9 cellular contexts compared by ENCODE assay signal in genomic region chr16:67100569-67101300, GRCh38. TPM values are rescaled to one million over a fixed set of nuclear protein-coding genes. Genes with fewer than 3 reads are reported as not detected.
DNase-seq lines count a peak whose midpoint lies in the region; ATAC-seq and TF ChIP-seq lines count a peak whose summit lies in the region.
"Had no signal": no experiment of that assay in that cellular context is flagged by ENCODE, and none has a peak within 500 bp of the region (broad histone marks: within the 10 kb centered on the region; RNA-seq: fewer than 3 reads in every experiment).

No MANE protein-coding gene starts in this region.

- H3K9me3 ChIP-seq in CD4-positive, alpha-beta memory T cell (ENCODE audit: control insufficient read depth in 1 of 2, low read length in 2 of 2) = no peaks in the 10 kb centered on the region
- H3K9me3 ChIP-seq in HEK293 (ENCODE audit: control insufficient read depth, insufficient read depth, low read depth, low read length) = no peaks in the 10 kb centered on the region
- no peaks in the 10 kb centered on the region for H3K9me3 ChIP-seq in adrenal gland (replicated peaks in 1 of 3)
- H3K9me3 ChIP-seq in liver (ENCODE audit: control insufficient read depth in 4 of 4, low read length in 3 of 4) = no peaks in the 10 kb centered on the region
- H3K9me3 ChIP-seq in gastroesophageal sphincter = no peaks in the 10 kb centered on the region
- H3K9me3 ChIP-seq in right cardiac atrium (ENCODE audit: control insufficient read depth, low read length) = no peaks in the 10 kb centered on the region

- POLR2A ChIA-PET in CD4-positive, alpha-beta memory T cell (lab: Charles Lee; ENCODE audit: partially characterized antibody) = interaction anchor here (1.0 to 1.2 kb wide), 5 partner anchors 50 to 125 kb away, joined by 3 to 4 read pairs (median 4); partner anchors contain the start of genes B3GNT9, FBXL8 and TRADD
- POLR2A ChIA-PET in HEK293 (lab: Yijun Ruan, JAX) = no interaction called here

- H3K4me3 Mint-ChIP-seq in CD4-positive, alpha-beta memory T cell = no peak overlapping the region

- TF ChIP-seq RAD21 in liver (IDR thresholded peaks at IDR 0.05) = peak; percentile 56 to 66

- no peaks in the 10 kb centered on the region for H3K27me3 ChIP-seq in CD4-positive, alpha-beta memory T cell (ENCODE audit: insufficient read depth, low read length)
- no peaks in the 10 kb centered on the region for H3K27me3 ChIP-seq in adrenal gland
- no peaks in the 10 kb centered on the region for H3K27me3 ChIP-seq in liver (ENCODE audit: control insufficient read depth in 4 of 4, insufficient read depth in 4 of 4, low read length in 3 of 4)
- H3K27me3 ChIP-seq in gastroesophageal sphincter = no peaks in the 10 kb centered on the region
- H3K27me3 ChIP-seq in right cardiac atrium (ENCODE audit: control insufficient read depth, insufficient read depth) = no peaks in the 10 kb centered on the region

- no peaks in the 10 kb centered on the region for H3K9me3 Mint-ChIP-seq in CD4-positive, alpha-beta memory T cell

- TF ChIP-seq POLR2A in adrenal gland (IDR thresholded peaks at IDR 0.05) = no peak
- no peak for TF ChIP-seq POLR2A in gastroesophageal sphincter (IDR thresholded peaks at IDR 0.05)

- intact Hi-C loops in CD4-positive, alpha-beta memory T cell (cut with micrococcal nuclease) = loop anchor here (1.0 kb wide), 2 partner anchors 82 to 123 kb away; no protein-coding TSS in a partner anchor
- intact Hi-C loops in adrenal gland (cut with DNase I) (loop anchor here in 1 of 2 donors (5.0 kb wide), 1 partner anchor 123 kb away; no protein-coding TSS in a partner anchor), right cardiac atrium (cut with DNase I) (no loop called here)

- no peak for TF ChIP-seq CTCF in HEK293 (tag by site-specific recombination; IDR thresholded peaks at IDR 0.05)
- peak in 4 of 6 experiments; percentile 13 to 35 (median 30) for TF ChIP-seq CTCF in adrenal gland (IDR thresholded peaks at IDR 0.05)
- TF ChIP-seq CTCF in liver (IDR thresholded peaks at IDR 0.05; ENCODE audit: low read depth, low read length, missing input control) = peak; percentile 17
- TF ChIP-seq CTCF in gastroesophageal sphincter (IDR thresholded peaks at IDR 0.05) = peak in 1 of 4 experiments; percentile 13

- H3K36me3 Mint-ChIP-seq in CD4-positive, alpha-beta memory T cell = peaks cover 0 to 11% of the 10 kb centered on the region in 2 donors

- H3K36me3 ChIP-seq in CD4-positive, alpha-beta memory T cell (ENCODE audit: insufficient read depth, low read length) = no peaks in the 10 kb centered on the region
- H3K36me3 ChIP-seq in HEK293 (ENCODE audit: control insufficient read depth in 2 of 2, insufficient read depth in 1 of 2, low read length in 2 of 2) = peaks cover 4 to 7% of the 10 kb centered on the region in 2 experiments; a peak in 2 of 3 replicates
- H3K36me3 ChIP-seq in adrenal gland (replicated peaks in 1 of 2) = peaks cover 0 to 7% of the 10 kb centered on the region in 2 donors
- peaks cover 0 to 12% (median 4%) of the 10 kb centered on the region in 4 donors for H3K36me3 ChIP-seq in liver (ENCODE audit: control insufficient read depth in 4 of 4, insufficient read depth in 3 of 4, low read depth in 1 of 4, low read length in 3 of 4)
- peaks cover 0 to 28% of the 10 kb centered on the region in 2 donors for H3K36me3 ChIP-seq in gastroesophageal sphincter

- H3K27ac Mint-ChIP-seq in CD4-positive, alpha-beta memory T cell = peak overlapping the region in 1 of 7 donors; percentile 19

- no peak overlapping the region for H3K4me3 ChIP-seq in CD4-positive, alpha-beta memory T cell (ENCODE audit: low read length in 2 of 2)
- H3K4me3 ChIP-seq in HEK293 (ENCODE audit: low read depth, low read length) (no peak overlapping the region), adrenal gland (no peak overlapping the region), liver (ENCODE audit: low read depth in 1 of 3, low read length in 3 of 3) (no peak overlapping the region), gastroesophageal sphincter (no peak overlapping the region), right cardiac atrium (ENCODE audit: low read length) (no peak overlapping the region)

- ATAC-seq in gastroesophageal sphincter (no peak), right cardiac atrium (no peak)

- H3K27me3 Mint-ChIP-seq in CD4-positive, alpha-beta memory T cell = no peaks in the 10 kb centered on the region

- no peaks in the 10 kb centered on the region for H3K4me1 ChIP-seq in CD4-positive, alpha-beta memory T cell (ENCODE audit: insufficient read depth, low read length)
- H3K4me1 ChIP-seq in HEK293 (ENCODE audit: control insufficient read depth, insufficient read depth, low read length) (peaks cover 5% of the 10 kb centered on the region; the same call in 1 of the 2 replicates), adrenal gland (replicated peaks in 1 of 2) (no peaks in the 10 kb centered on the region), liver (ENCODE audit: control insufficient read depth in 4 of 4, insufficient read depth in 4 of 4, low read length in 3 of 4) (peaks cover 0 to 3% (median 0%) of the 10 kb centered on the region in 4 donors), gastroesophageal sphincter (no peaks in the 10 kb centered on the region), right cardiac atrium (ENCODE audit: control insufficient read depth, insufficient read depth, low read length) (peaks cover 4% of the 10 kb centered on the region)

- H3K27ac ChIP-seq in CD4-positive, alpha-beta memory T cell (ENCODE audit: low read depth, low read length) = no peak overlapping the region
- H3K27ac ChIP-seq in HEK293 (ENCODE audit: extremely low read depth, low read depth, low read length) (no peak overlapping the region), adrenal gland (no peak overlapping the region), liver (ENCODE audit: low read depth in 1 of 2, low read length in 2 of 2) (no peak overlapping the region), gastroesophageal sphincter (no peak overlapping the region), right cardiac atrium (ENCODE audit: low read length) (no peak overlapping the region)

- peaks cover 0 to 4% (median 0%) of the 10 kb centered on the region in 4 donors for H3K4me1 Mint-ChIP-seq in CD4-positive, alpha-beta memory T cell

- DNase-seq in CD4-positive, alpha-beta memory T cell = peak in 4 of 5 donors; percentile 14 to 36 (median 20)
- DNase-seq in adrenal gland (no peak), SHP77 treated with DMSO at 0.1 percent for 48 hours (lab: John Stamatoyannopoulos, UW) (no peak), iPS-NIHi7 (ENCODE audit: extremely low spot score) (no peak), right cardiac atrium (no peak)
- DNase-seq: activated CD4-positive, alpha-beta T cell treated with anti-CD3 and anti-CD28 coated beads, Interleukin-2, amount 50 U/mL, for 4 hours had no signal

- no peak overlapping the region for H3K9ac ChIP-seq in liver (ENCODE audit: low read depth in 1 of 2, low read length in 2 of 2)

- CTCF ChIA-PET in CD4-positive, alpha-beta memory T cell (lab: Charles Lee; ENCODE audit: partially characterized antibody) = interaction anchor here (0.8 to 6.7 kb wide), 17 partner anchors 9 to 147 kb away, joined by 3 to 72 read pairs (median 4); partner anchors contain the start of genes B3GNT9, MATCAP1 and PHAF1
- CTCF ChIA-PET in HEK293 (lab: Yijun Ruan, JAX) = interaction anchor here (0.6 to 9.1 kb wide), 25 partner anchors 7 to 1574 kb away, joined by 3 to 104 read pairs (median 4); partner anchors contain the start of gene CES3

- 94 to 100% (median 96%) methylated on average over 1 of the region's 1 CpG for WGBS in adrenal gland, 4 donors
- 98% methylated on average over 1 of the region's 1 CpG for WGBS in liver
- 91 to 100% methylated on average over 1 of the region's 1 CpG for WGBS in gastroesophageal sphincter (ENCODE audit: low coverage in 1 of 2), 2 donors
- 96% methylated on average over 1 of the region's 1 CpG for WGBS in right cardiac atrium

- no peak for TF ChIP-seq EP300 in gastroesophageal sphincter (IDR thresholded peaks at IDR 0.05)

TF ChIP-seq in HEK293, 187 proteins besides CTCF, POLR2A, EP300 and RAD21 (continues in another document):
- no peak for TF ChIP-seq ZNF623 (tag by site-specific recombination; IDR thresholded peaks at IDR 0.05)

TF ChIP-seq in liver, 16 proteins besides CTCF, POLR2A, EP300 and RAD21 (continues in another document):
- TF ChIP-seq SP1 (IDR thresholded peaks at IDR 0.05) = no peak
- no peak for TF ChIP-seq YY1 (IDR thresholded peaks at IDR 0.05)

RNA-seq across cellular contexts. Expression of gene PHAF1, which starts 9.0 kb away (rescaled TPM):
- 10 to 100 TPM; 22.2 to 22.7 TPM for total RNA-seq in CD4-positive, alpha-beta memory T cell
- 10 to 100 TPM in 1 of 2 donors, 1 to 10 TPM in 1; 7.5 to 16.1 TPM for polyA plus RNA-seq in CD4-positive, alpha-beta memory T cell
- total RNA-seq in adrenal gland (10 to 100 TPM; 12.6 to 27.4 (median 14.5) TPM), liver (10 to 100 TPM; 29.1 to 42.4 TPM), gastroesophageal sphincter (10 to 100 TPM; 10.9 to 20.4 (median 13.3) TPM), right cardiac atrium (10 to 100 TPM; 11.4 to 11.8 (median 11.6) TPM)
- polyA plus RNA-seq in adrenal gland (10 to 100 TPM in 2 of 3 donors, 1 to 10 TPM in 1; 9.0 to 13.7 (median 10.4) TPM), liver (10 to 100 TPM; 26.6 to 27.7 TPM), right cardiac atrium (7.1 TPM)

RNA-seq across cellular contexts. Expression of gene B3GNT9, which starts 50.1 kb away (rescaled TPM):
- total RNA-seq in CD4-positive, alpha-beta memory T cell = 10 to 100 TPM; 10.0 to 10.4 TPM
- 10 to 100 TPM; 10.0 to 11.8 TPM for polyA plus RNA-seq in CD4-positive, alpha-beta memory T cell
- 10 to 100 TPM; 13.4 to 52.1 (median 29.2) TPM for total RNA-seq in adrenal gland
- polyA plus RNA-seq in adrenal gland = 10 to 100 TPM in 2 of 3 donors, 1 to 10 TPM in 1; 6.4 to 15.0 (median 11.9) TPM
- total RNA-seq in liver = 1 to 10 TPM; 1.2 to 2.3 TPM
- polyA plus RNA-seq in liver = 1 to 10 TPM in 1 of 2 donors, under 1 TPM in 1; 0.43 to 1.6 TPM
- 10 to 100 TPM; 16.3 to 33.6 (median 23.1) TPM for total RNA-seq in gastroesophageal sphincter
- 10 to 100 TPM; 17.0 to 19.8 (median 18.7) TPM for total RNA-seq in right cardiac atrium
- 11.7 TPM for polyA plus RNA-seq in right cardiac atrium

RNA-seq across cellular contexts. Expression of gene TRADD, which starts 59.0 kb away (rescaled TPM):
- 100 to 1,000 TPM; 161 to 173 TPM for total RNA-seq in CD4-positive, alpha-beta memory T cell
- 100 to 1,000 TPM; 221 to 285 TPM for polyA plus RNA-seq in CD4-positive, alpha-beta memory T cell
- total RNA-seq in adrenal gland (10 to 100 TPM; 15.6 to 62.7 (median 34.2) TPM), liver (10 to 100 TPM in 1 of 2 donors, 1 to 10 TPM in 1; 5.7 to 10.5 TPM), gastroesophageal sphincter (10 to 100 TPM; 26.1 to 39.7 (median 28.9) TPM), right cardiac atrium (10 to 100 TPM in 2 of 4 donors, 1 to 10 TPM in 2; 9.0 to 11.1 (median 9.8) TPM)
- polyA plus RNA-seq in adrenal gland (10 to 100 TPM in 2 of 3 donors, 1 to 10 TPM in 1; 4.1 to 30.5 (median 19.6) TPM), liver (10 to 100 TPM in 1 of 2 donors, 1 to 10 TPM in 1; 9.7 to 10.8 TPM), right cardiac atrium (8.7 TPM)

RNA-seq across cellular contexts. Expression of gene FBXL8, which starts 59.0 kb away (rescaled TPM):
- 10 to 100 TPM; 69.9 to 76.2 TPM for total RNA-seq in CD4-positive, alpha-beta memory T cell
- polyA plus RNA-seq in CD4-positive, alpha-beta memory T cell = 10 to 100 TPM; 19.2 to 26.5 TPM
- total RNA-seq in adrenal gland = 10 to 100 TPM in 7 of 8 donors, 1 to 10 TPM in 1; 3.6 to 58.3 (median 38.8) TPM
- 10 to 100 TPM in 2 of 3 donors, 1 to 10 TPM in 1; 1.4 to 63.0 (median 27.3) TPM for polyA plus RNA-seq in adrenal gland
- 1 to 10 TPM; 1.4 to 9.2 TPM for total RNA-seq in liver
- 1 to 10 TPM; 6.1 to 6.2 TPM for polyA plus RNA-seq in liver
- 10 to 100 TPM in 3 of 4 donors, 1 to 10 TPM in 1; 6.9 to 18.8 (median 14.2) TPM for total RNA-seq in gastroesophageal sphincter
- 10 to 100 TPM in 2 of 4 donors, 1 to 10 TPM in 2; 7.7 to 13.9 (median 9.9) TPM for total RNA-seq in right cardiac atrium
- polyA plus RNA-seq in right cardiac atrium = 9.8 TPM

Comparison
In these comparisons a context has a peak if more than half of its experiments do, and no peak if none do; other contexts are left out.
1. DNase-seq: peak in CD4-positive, alpha-beta memory T cell (4 of 5); none in adrenal gland (0 of 7), SHP77 treated with DMSO at 0.1 percent for 48 hours (single experiment), iPS-NIHi7 (single experiment) and right cardiac atrium (0 of 3).